Comparison of ENCODE assay signal across 15 cellular contexts in the genomic region with DNA sequence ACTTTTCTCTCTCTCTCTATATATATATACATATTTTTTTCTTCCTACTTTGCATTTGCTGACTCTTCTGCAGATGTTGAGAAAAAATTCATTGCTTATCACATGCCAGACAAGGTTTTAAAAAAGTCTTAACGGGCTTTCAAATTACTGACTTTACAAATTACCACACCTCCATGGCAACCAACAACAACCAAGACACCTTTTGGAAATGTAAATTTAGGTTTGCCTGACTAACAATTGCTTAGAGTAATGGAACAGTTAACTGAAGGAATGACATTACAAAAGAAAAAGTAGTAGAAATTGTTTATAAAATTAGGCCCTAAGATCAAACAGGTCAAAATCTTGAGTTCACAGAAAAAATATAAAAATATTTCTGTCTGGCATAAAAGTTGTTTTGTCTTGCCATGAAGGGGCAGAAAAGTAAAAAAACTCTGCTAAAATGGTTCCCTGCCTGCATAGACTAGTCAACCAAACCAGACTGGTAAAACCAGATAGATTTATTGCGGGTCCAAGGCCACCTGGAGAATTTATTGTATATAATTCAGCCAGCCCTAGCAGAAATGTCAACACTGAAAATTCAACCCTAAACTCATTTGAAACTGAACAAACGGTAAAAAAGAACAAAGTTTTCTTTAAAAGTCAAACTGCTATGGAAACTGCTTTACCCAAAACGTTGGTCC.
DNase-seq lines count a peak whose midpoint lies in the region; ATAC-seq and TF ChIP-seq lines count a peak whose summit lies in the region.
"Had no signal": no experiment of that assay in that cellular context is flagged by ENCODE, and none has a peak within 500 bp of the region (broad histone marks: within the 10 kb centered on the region; RNA-seq: fewer than 3 reads in every experiment).

No MANE protein-coding gene starts in this region.

- H3K27ac Mint-ChIP-seq in WTC11, result peak overlapping the region; percentile 90; the same call in 1 of the 2 replicates
- peak overlapping the region; percentile 22 for H3K27ac Mint-ChIP-seq in type B pancreatic cell

- H3K27me3 Mint-ChIP-seq in WTC11 (ENCODE audit: low read depth) (0 out of 2 replicates have a peak, but pooled peaks cover 7% of the 10 kb centered on the region), type B pancreatic cell (no peaks in the 10 kb centered on the region)

- H3K4me3 Mint-ChIP-seq in WTC11, result peak overlapping the region; percentile 7; the same call in 1 of the 2 replicates
- no peak overlapping the region for H3K4me3 Mint-ChIP-seq in type B pancreatic cell

- CTCF ChIA-PET in WTC11 (lab: Charles Lee), result interaction anchor here (1.6 kb wide), 1 partner anchor 40 kb away, joined by 3 read pairs; no protein-coding TSS in a partner anchor

- no peaks in the 10 kb centered on the region for H3K27me3 ChIP-seq in HAP-1 (ENCODE audit: low read depth)
- H3K27me3 ChIP-seq in iPS-18a (ENCODE audit: control insufficient read depth, insufficient read depth, low read length), result no peaks in the 10 kb centered on the region

- peaks cover 17% of the 10 kb centered on the region for H3K36me3 Mint-ChIP-seq in WTC11
- no peaks in the 10 kb centered on the region for H3K36me3 Mint-ChIP-seq in type B pancreatic cell

- DNase-seq in HAP-1 (ENCODE audit: low spot score in 2 of 2), result peak; percentile 37 to 95
- no peak for DNase-seq in WTC11 (ENCODE audit: low spot score)
- DNase-seq in type B pancreatic cell (ENCODE audit: extremely low spot score, unreplicated experiment), result no peak
- DNase-seq in HK-2 (ENCODE audit: unreplicated experiment), result no peak
- no peak for DNase-seq in NCI-H82 treated with DMSO at 0.1 percent for 48 hours (lab: John Stamatoyannopoulos, UW; ENCODE audit: unreplicated experiment)
- DNase-seq: AML-193, DND-41, NCI-H1105, NCI-H1694 treated with DMSO at 0.1 percent for 48 hours, NCI-H446, SK-N-SH had no signal

- H3K4me3 ChIP-seq in HAP-1, result no peak overlapping the region
- H3K4me3 ChIP-seq in iPS-18a (ENCODE audit: low read length), result peak overlapping the region; percentile 11
- H3K4me3 ChIP-seq: K562 had no signal

- H3K36me3 ChIP-seq in HAP-1 (replicated peaks) (no peaks in the 10 kb centered on the region), iPS-18a (ENCODE audit: control insufficient read depth, low read depth, low read length) (no peaks in the 10 kb centered on the region)

- H3K9ac ChIP-seq in iPS-18a (ENCODE audit: low read length), result peak overlapping the region; percentile 53
- H3K9ac ChIP-seq: SK-N-SH had no signal

- H3K27ac ChIP-seq in iPS-18a (ENCODE audit: low read length), result peak overlapping the region; percentile 92

- H3K9me3 Mint-ChIP-seq in WTC11 (peaks cover 23% of the 10 kb centered on the region), type B pancreatic cell (no peaks in the 10 kb centered on the region)

- peak; percentile 69 for ATAC-seq in WTC11
- no peak for ATAC-seq in GM21423 (IDR thresholded peaks at IDR 0.05; ENCODE audit: unreplicated experiment)
- ATAC-seq: K562, Right ventricle myocardium inferior had no signal

- H3K4me1 ChIP-seq in HAP-1, result peaks cover 15% of the 10 kb centered on the region
- H3K4me1 ChIP-seq in iPS-18a (ENCODE audit: control insufficient read depth, low read depth, low read length), result peaks cover 18% of the 10 kb centered on the region

- TF ChIP-seq CTCF in WTC11 (IDR thresholded peaks at IDR 0.05) (no peak), type B pancreatic cell (conservative IDR thresholded peaks at IDR 0.05) (no peak)

- H3K9me3 ChIP-seq in HAP-1 (no peaks in the 10 kb centered on the region), iPS-18a (ENCODE audit: control insufficient read depth, low read depth, low read length) (no peaks in the 10 kb centered on the region)
- H3K9me3 ChIP-seq: SK-N-SH had no signal

- H3K4me1 Mint-ChIP-seq in WTC11 (peaks cover 61% of the 10 kb centered on the region), type B pancreatic cell (ENCODE audit: unreplicated experiment) (peaks cover 20% of the 10 kb centered on the region)

- in situ Hi-C loops in HAP-1 (cut with MboI; ENCODE audit: low sequenced_read_pairs), result no loop called here

- POLR2A ChIA-PET in WTC11 (lab: Charles Lee), result no interaction called here

TF ChIP-seq in WTC11, 78 proteins besides CTCF, POLR2A, EP300 and RAD21 (continues in another document):
- TF ChIP-seq, protein P1, sequence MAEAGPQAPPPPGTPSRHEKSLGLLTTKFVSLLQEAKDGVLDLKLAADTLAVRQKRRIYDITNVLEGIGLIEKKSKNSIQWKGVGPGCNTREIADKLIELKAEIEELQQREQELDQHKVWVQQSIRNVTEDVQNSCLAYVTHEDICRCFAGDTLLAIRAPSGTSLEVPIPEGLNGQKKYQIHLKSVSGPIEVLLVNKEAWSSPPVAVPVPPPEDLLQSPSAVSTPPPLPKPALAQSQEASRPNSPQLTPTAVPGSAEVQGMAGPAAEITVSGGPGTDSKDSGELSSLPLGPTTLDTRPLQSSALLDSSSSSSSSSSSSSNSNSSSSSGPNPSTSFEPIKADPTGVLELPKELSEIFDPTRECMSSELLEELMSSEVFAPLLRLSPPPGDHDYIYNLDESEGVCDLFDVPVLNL (CRISPR knock-in tag; IDR thresholded peaks at IDR 0.05; ENCODE audit: borderline replicate concordance, low read depth), result no peak
- TF ChIP-seq, protein P2, sequence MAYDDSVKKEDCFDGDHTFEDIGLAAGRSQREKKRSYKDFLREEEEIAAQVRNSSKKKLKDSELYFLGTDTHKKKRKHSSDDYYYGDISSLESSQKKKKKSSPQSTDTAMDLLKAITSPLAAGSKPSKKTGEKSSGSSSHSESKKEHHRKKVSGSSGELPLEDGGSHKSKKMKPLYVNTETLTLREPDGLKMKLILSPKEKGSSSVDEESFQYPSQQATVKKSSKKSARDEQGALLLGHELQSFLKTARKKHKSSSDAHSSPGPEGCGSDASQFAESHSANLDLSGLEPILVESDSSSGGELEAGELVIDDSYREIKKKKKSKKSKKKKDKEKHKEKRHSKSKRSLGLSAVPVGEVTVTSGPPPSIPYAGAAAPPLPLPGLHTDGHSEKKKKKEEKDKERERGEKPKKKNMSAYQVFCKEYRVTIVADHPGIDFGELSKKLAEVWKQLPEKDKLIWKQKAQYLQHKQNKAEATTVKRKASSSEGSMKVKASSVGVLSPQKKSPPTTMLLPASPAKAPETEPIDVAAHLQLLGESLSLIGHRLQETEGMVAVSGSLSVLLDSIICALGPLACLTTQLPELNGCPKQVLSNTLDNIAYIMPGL (CRISPR knock-in tag; IDR thresholded peaks at IDR 0.05), result no peak
- TF ChIP-seq, protein P3, sequence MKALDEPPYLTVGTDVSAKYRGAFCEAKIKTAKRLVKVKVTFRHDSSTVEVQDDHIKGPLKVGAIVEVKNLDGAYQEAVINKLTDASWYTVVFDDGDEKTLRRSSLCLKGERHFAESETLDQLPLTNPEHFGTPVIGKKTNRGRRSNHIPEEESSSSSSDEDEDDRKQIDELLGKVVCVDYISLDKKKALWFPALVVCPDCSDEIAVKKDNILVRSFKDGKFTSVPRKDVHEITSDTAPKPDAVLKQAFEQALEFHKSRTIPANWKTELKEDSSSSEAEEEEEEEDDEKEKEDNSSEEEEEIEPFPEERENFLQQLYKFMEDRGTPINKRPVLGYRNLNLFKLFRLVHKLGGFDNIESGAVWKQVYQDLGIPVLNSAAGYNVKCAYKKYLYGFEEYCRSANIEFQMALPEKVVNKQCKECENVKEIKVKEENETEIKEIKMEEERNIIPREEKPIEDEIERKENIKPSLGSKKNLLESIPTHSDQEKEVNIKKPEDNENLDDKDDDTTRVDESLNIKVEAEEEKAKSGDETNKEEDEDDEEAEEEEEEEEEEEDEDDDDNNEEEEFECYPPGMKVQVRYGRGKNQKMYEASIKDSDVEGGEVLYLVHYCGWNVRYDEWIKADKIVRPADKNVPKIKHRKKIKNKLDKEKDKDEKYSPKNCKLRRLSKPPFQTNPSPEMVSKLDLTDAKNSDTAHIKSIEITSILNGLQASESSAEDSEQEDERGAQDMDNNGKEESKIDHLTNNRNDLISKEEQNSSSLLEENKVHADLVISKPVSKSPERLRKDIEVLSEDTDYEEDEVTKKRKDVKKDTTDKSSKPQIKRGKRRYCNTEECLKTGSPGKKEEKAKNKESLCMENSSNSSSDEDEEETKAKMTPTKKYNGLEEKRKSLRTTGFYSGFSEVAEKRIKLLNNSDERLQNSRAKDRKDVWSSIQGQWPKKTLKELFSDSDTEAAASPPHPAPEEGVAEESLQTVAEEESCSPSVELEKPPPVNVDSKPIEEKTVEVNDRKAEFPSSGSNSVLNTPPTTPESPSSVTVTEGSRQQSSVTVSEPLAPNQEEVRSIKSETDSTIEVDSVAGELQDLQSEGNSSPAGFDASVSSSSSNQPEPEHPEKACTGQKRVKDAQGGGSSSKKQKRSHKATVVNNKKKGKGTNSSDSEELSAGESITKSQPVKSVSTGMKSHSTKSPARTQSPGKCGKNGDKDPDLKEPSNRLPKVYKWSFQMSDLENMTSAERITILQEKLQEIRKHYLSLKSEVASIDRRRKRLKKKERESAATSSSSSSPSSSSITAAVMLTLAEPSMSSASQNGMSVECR (CRISPR knock-in tag; IDR thresholded peaks at IDR 0.05; ENCODE audit: borderline replicate concordance), result no peak
- no peak for TF ChIP-seq ESRRA (CRISPR knock-in tag; IDR thresholded peaks at IDR 0.05; ENCODE audit: borderline replicate concordance)
- TF ChIP-seq NR3C1 (CRISPR knock-in tag; conservative IDR thresholded peaks at IDR 0.05; ENCODE audit: low read depth), result no peak
- no peak for TF ChIP-seq NFE2L1 (CRISPR knock-in tag; IDR thresholded peaks at IDR 0.05)
- TF ChIP-seq SP1 (CRISPR knock-in tag; conservative IDR thresholded peaks at IDR 0.05), result no peak
- TF ChIP-seq RELA (CRISPR knock-in tag; IDR thresholded peaks at IDR 0.05; ENCODE audit: borderline replicate concordance), result no peak
- TF ChIP-seq KAT7 (CRISPR knock-in tag; IDR thresholded peaks at IDR 0.05; ENCODE audit: borderline replicate concordance), result no peak
- TF ChIP-seq PRRX2 (CRISPR knock-in tag; IDR thresholded peaks at IDR 0.05), result no peak
- no peak for TF ChIP-seq IRF2 (CRISPR knock-in tag; IDR thresholded peaks at IDR 0.05; ENCODE audit: borderline replicate concordance, low read depth)
- TF ChIP-seq, protein P4, sequence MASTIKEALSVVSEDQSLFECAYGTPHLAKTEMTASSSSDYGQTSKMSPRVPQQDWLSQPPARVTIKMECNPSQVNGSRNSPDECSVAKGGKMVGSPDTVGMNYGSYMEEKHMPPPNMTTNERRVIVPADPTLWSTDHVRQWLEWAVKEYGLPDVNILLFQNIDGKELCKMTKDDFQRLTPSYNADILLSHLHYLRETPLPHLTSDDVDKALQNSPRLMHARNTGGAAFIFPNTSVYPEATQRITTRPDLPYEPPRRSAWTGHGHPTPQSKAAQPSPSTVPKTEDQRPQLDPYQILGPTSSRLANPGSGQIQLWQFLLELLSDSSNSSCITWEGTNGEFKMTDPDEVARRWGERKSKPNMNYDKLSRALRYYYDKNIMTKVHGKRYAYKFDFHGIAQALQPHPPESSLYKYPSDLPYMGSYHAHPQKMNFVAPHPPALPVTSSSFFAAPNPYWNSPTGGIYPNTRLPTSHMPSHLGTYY (CRISPR knock-in tag; IDR thresholded peaks at IDR 0.05), result no peak
- no peak for TF ChIP-seq EMX1 (CRISPR knock-in tag; IDR thresholded peaks at IDR 0.05)
- no peak for TF ChIP-seq NFYB (CRISPR knock-in tag; conservative IDR thresholded peaks at IDR 0.05; ENCODE audit: low read depth)

Comparison
In these comparisons a context has a peak if more than half of its experiments do, and no peak if none do; other contexts are left out.
1. DNase-seq: peak in HAP-1 (2 of 2); none in WTC11 (single experiment), type B pancreatic cell (single experiment), HK-2 (single experiment) and NCI-H82 treated with DMSO at 0.1 percent for 48 hours (single experiment).